8 cellular contexts compared by ENCODE assay signal in the genomic region with DNA sequence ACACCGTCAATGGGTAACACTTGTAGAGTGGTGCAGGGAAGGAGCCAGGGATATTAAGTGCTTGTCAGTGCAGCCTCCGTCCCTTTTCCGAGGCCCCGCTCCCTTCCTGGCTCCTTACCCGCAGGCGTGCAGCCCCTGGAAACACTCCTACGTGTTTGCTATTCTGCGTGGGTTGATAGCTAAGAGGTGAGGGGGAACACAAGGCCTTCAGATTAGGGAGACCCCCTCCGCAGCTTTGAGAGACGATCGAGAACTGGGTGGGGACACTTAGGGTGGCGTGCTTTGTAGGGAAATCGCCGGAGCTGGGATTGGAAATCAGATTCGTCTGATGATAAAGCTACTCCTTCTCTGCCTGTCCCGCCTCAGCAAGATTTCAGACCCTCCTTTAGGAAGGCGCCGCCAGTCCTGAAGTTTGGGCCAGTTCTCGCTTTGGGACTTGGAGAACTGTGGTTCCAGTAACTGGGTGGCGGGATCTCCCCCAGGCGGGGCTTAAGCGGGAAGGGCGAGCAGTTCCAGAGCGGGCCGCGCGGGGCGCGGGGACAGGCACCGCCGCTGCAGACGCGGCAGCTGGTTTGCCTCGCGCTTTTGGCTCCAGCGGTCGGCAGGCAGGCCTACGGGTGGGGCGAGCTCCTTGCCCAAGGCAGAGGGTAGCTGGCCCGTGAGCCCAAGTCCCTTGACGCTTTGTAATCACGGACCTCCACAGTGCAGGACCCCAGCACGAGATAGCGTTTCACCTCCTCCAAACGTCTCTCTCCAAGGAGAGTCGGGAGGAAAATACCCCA. TPM values are rescaled to one million over a fixed set of nuclear protein-coding genes. Genes with fewer than 3 reads are reported as not detected.
A peak's percentile ranks its signal among the peaks of the same experiment; 100 is the strongest.
DNase-seq lines count a peak whose midpoint lies in the region; ATAC-seq and TF ChIP-seq lines count a peak whose summit lies in the region.

No MANE protein-coding gene starts in this region.

- no peaks in the 10 kb centered on the region for H4K20me1 ChIP-seq in KMS-11 (ENCODE audit: insufficient read depth)

- intact Hi-C loops in left cardiac atrium (cut with DNase I): no loop called here
- intact Hi-C loops in posterior vena cava (cut with DNase I): no loop called here

- 2% methylated on average over 46 of the region's 46 CpGs for WGBS in urinary bladder

- H3K27ac ChIP-seq in KMS-11 (no peak overlapping the region), urinary bladder (ENCODE audit: low read depth) (peak overlapping the region; percentile 61)

- H3K9me3 ChIP-seq in adipocyte (ENCODE audit: control insufficient read depth, low read length): no peaks in the 10 kb centered on the region

- no peaks in the 10 kb centered on the region for H3K4me1 ChIP-seq in KMS-11 (ENCODE audit: low read depth, poor library complexity, severe bottlenecking)
- peaks cover 15% of the 10 kb centered on the region for H3K4me1 ChIP-seq in adipocyte (ENCODE audit: control insufficient read depth, insufficient read depth, low read length)
- no peaks in the 10 kb centered on the region for H3K4me1 ChIP-seq in urinary bladder (ENCODE audit: insufficient read depth)

- no peaks in the 10 kb centered on the region for H3K36me3 ChIP-seq in KMS-11 (ENCODE audit: insufficient read depth)
- no peaks in the 10 kb centered on the region for H3K36me3 ChIP-seq in adipocyte (ENCODE audit: control insufficient read depth, insufficient read depth, low read length, severe bottlenecking)
- no peaks in the 10 kb centered on the region for H3K36me3 ChIP-seq in urinary bladder (ENCODE audit: insufficient read depth)

- peak overlapping the region; percentile 49 for H3K4me3 ChIP-seq in KMS-11 (IDR thresholded peaks at IDR 0.05; ENCODE audit: insufficient read depth, low read depth, low read length)
- peak overlapping the region; percentile 87 for H3K4me3 ChIP-seq in adipocyte (ENCODE audit: low read length)
- peak overlapping the region; percentile 27 for H3K4me3 ChIP-seq in urinary bladder (ENCODE audit: low read depth, low read length)

- peak; percentile 79 for DNase-seq in DMS114 treated with DMSO at 0.1 percent for 48 hours (lab: John Stamatoyannopoulos, UW; ENCODE audit: unreplicated experiment)
- peak; percentile 91 for DNase-seq in adipocyte (ENCODE audit: low read depth)
- DNase-seq in left cardiac atrium: peak; percentile 90
- peak; percentile 96 for DNase-seq in posterior vena cava (ENCODE audit: low spot score)

- H3K79me2 ChIP-seq in KMS-11 (ENCODE audit: insufficient read depth, low read depth): no peaks in the 10 kb centered on the region

- H2AFZ ChIP-seq in KMS-11 (ENCODE audit: low read depth): peak overlapping the region; percentile 94

- peak overlapping the region; percentile 84 for H3K4me2 ChIP-seq in KMS-11

- peak; percentile 41 for TF ChIP-seq CTCF in KMS-11 (conservative IDR thresholded peaks at IDR 0.05; ENCODE audit: low read depth, low read length)

- peak overlapping the region; percentile 22; the same call in 1 of the 2 replicates for H3K9ac ChIP-seq in KMS-11
- H3K9ac ChIP-seq in adipocyte (ENCODE audit: low read length): peak overlapping the region; percentile 88

- peak; percentile 80 for ATAC-seq in GM21717 (IDR thresholded peaks at IDR 0.05; ENCODE audit: unreplicated experiment)
- ATAC-seq in SK-N-SH treated with all-trans-retinoic acid at 6 μM for 48 hours: peak; percentile 99
- peak; percentile 97 for ATAC-seq in left cardiac atrium

- H3K27me3 ChIP-seq in KMS-11 (ENCODE audit: insufficient read depth, low read depth) (no peaks in the 10 kb centered on the region), adipocyte (replicated peaks; ENCODE audit: control insufficient read depth, insufficient read depth, low read length) (no peaks in the 10 kb centered on the region)

TF ChIP-seq in SK-N-SH treated with all-trans-retinoic acid at 6 μM for 48 hours, 23 proteins besides CTCF, POLR2A, EP300 and RAD21:
- TF ChIP-seq, protein P1, sequence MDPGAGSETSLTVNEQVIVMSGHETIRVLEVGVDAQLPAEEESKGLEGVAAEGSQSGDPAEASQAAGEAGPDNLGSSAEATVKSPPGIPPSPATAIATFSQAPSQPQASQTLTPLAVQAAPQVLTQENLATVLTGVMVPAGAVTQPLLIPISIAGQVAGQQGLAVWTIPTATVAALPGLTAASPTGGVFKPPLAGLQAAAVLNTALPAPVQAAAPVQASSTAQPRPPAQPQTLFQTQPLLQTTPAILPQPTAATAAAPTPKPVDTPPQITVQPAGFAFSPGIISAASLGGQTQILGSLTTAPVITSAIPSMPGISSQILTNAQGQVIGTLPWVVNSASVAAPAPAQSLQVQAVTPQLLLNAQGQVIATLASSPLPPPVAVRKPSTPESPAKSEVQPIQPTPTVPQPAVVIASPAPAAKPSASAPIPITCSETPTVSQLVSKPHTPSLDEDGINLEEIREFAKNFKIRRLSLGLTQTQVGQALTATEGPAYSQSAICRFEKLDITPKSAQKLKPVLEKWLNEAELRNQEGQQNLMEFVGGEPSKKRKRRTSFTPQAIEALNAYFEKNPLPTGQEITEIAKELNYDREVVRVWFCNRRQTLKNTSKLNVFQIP (CRISPR knock-in tag; IDR thresholded peaks at IDR 0.05; ENCODE audit: borderline replicate concordance, low read depth): no peak
- no peak for TF ChIP-seq PPARA (CRISPR knock-in tag; IDR thresholded peaks at IDR 0.05; ENCODE audit: borderline replicate concordance)
- TF ChIP-seq ZNF70 (CRISPR knock-in tag; IDR thresholded peaks at IDR 0.05): no peak
- TF ChIP-seq ARNTL (CRISPR knock-in tag; IDR thresholded peaks at IDR 0.05; ENCODE audit: borderline replicate concordance, low read depth): no peak
- TF ChIP-seq, protein P2, sequence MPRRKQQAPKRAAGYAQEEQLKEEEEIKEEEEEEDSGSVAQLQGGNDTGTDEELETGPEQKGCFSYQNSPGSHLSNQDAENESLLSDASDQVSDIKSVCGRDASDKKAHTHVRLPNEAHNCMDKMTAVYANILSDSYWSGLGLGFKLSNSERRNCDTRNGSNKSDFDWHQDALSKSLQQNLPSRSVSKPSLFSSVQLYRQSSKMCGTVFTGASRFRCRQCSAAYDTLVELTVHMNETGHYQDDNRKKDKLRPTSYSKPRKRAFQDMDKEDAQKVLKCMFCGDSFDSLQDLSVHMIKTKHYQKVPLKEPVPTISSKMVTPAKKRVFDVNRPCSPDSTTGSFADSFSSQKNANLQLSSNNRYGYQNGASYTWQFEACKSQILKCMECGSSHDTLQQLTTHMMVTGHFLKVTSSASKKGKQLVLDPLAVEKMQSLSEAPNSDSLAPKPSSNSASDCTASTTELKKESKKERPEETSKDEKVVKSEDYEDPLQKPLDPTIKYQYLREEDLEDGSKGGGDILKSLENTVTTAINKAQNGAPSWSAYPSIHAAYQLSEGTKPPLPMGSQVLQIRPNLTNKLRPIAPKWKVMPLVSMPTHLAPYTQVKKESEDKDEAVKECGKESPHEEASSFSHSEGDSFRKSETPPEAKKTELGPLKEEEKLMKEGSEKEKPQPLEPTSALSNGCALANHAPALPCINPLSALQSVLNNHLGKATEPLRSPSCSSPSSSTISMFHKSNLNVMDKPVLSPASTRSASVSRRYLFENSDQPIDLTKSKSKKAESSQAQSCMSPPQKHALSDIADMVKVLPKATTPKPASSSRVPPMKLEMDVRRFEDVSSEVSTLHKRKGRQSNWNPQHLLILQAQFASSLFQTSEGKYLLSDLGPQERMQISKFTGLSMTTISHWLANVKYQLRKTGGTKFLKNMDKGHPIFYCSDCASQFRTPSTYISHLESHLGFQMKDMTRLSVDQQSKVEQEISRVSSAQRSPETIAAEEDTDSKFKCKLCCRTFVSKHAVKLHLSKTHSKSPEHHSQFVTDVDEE (CRISPR knock-in tag; IDR thresholded peaks at IDR 0.05): no peak
- TF ChIP-seq GLIS3 (CRISPR knock-in tag; IDR thresholded peaks at IDR 0.05): no peak

RNA-seq across cellular contexts. Expression of a gene that starts 8.0 kb away (rescaled TPM):
- total RNA-seq in left cardiac atrium: 10 to 100 TPM; 50.0 to 55.1 TPM
- 10 to 100 TPM; 22.9 to 38.7 TPM for total RNA-seq in posterior vena cava
- 9.8 TPM for total RNA-seq in urinary bladder
- polyA plus RNA-seq in urinary bladder: 152 TPM

RNA-seq across cellular contexts. Expression of a gene that starts 48.2 kb away (rescaled TPM):
- total RNA-seq in left cardiac atrium (10 to 100 TPM; 20.1 to 28.2 TPM), posterior vena cava (10 to 100 TPM; 11.9 to 20.6 TPM), urinary bladder (28.8 TPM)
- 25.7 TPM for polyA plus RNA-seq in urinary bladder

Comparison
In these comparisons a context has a peak if more than half of its experiments do, and no peak if none do; other contexts are left out.
1. H3K4me3 ChIP-seq: peak in every context shown above with its lines; median percentile 87 in adipocyte; 49 in KMS-11; 27 in urinary bladder.